Comparison of ENCODE assay signal across 9 cellular contexts in genomic region chr5:138653502-138653901, GRCh38.
DNase-seq lines count a peak whose midpoint lies in the region; ATAC-seq and TF ChIP-seq lines count a peak whose summit lies in the region.
"Had no signal": no experiment of that assay in that cellular context is flagged by ENCODE, and none has a peak within 500 bp of the region (broad histone marks: within the 10 kb centered on the region; RNA-seq: fewer than 3 reads in every experiment).

No MANE protein-coding gene starts in this region.

- no peak for TF ChIP-seq CTCF in left lung (IDR thresholded peaks at IDR 0.05)

- H3K27me3 ChIP-seq in left lung: peaks cover 0 to 86% of the 10 kb centered on the region in 2 donors

- ATAC-seq in left lung: peak; percentile 47
- ATAC-seq in HG02798 (IDR thresholded peaks at IDR 0.05; ENCODE audit: poor library complexity, unreplicated experiment): no peak
- no peak for ATAC-seq in GM21423 (IDR thresholded peaks at IDR 0.05; ENCODE audit: unreplicated experiment)

- peak; percentile 19 for DNase-seq in NCI-H146 (lab: John Stamatoyannopoulos, UW)
- no peak for DNase-seq in NCI-H146 treated with DMSO at 0.1 percent for 48 hours (lab: John Stamatoyannopoulos, UW; ENCODE audit: unreplicated experiment)
- DNase-seq in HK-2 (ENCODE audit: unreplicated experiment): peak; percentile 20
- DNase-seq in left lung: peak in 1 of 2 donors; percentile 8
- no peak for DNase-seq in NCI-H2029 (lab: John Stamatoyannopoulos, UW)
- DNase-seq: aorta had no signal

- intact Hi-C loops in left lung (cut with DNase I): no loop called here

- H3K27ac ChIP-seq in angular gyrus (ENCODE audit: low read depth, low read length) (peak overlapping the region; percentile 46), left lung (no peak overlapping the region)

- no peaks in the 10 kb centered on the region for H3K4me1 ChIP-seq in left lung

- no peaks in the 10 kb centered on the region for H3K9me3 ChIP-seq in left lung

- no peaks in the 10 kb centered on the region for H3K36me3 ChIP-seq in left lung

- H3K4me3 ChIP-seq in left lung: no peak overlapping the region

Comparison
In these comparisons a context has a peak if more than half of its experiments do, and no peak if none do; other contexts are left out.
1. DNase-seq: peak in NCI-H146 (single experiment) and HK-2 (single experiment); none in NCI-H146 treated with DMSO at 0.1 percent for 48 hours (single experiment) and NCI-H2029 (single experiment).